In the genomic region with DNA sequence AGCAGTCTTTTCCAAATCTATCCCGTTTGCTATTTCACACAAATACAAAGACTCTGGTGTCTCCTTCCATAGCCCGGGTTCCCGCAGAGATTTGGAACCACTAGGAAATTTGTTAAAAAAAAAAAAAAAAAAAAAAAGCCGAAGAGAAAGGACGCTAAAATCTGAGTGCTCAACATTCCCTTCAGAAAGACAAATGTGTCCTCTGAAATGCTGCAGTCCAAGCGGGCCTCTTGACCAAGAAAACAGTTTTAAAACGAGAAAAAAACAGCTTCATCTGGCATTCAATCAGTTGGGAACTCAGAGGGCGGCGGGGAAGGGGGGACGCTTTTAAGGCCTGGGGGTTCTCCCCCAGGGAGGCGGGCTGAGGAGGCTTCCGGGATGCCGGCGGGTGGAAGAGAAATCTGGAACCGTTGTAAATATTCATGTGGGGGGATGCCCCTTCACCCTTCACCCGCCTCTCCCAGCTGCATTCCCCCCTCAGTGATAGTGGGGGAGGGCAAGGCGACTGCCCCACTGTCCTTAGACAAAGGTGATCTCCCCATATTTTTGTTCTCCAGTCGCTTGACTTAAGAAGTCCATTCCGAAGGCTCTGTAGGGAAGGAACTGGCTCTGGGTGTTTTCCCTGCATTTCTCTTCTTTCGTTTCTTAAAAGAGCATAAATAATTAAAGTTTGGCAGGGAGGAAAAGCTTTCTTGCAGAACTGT, we compare ENCODE assay signal across 18 cellular contexts. TPM values are rescaled to one million over a fixed set of nuclear protein-coding genes. Genes with fewer than 3 reads are reported as not detected.
A peak's percentile ranks its signal among the peaks of the same experiment; 100 is the strongest.
DNase-seq lines count a peak whose midpoint lies in the region; ATAC-seq, FAIRE-seq and TF ChIP-seq lines count a peak whose summit lies in the region.
"Had no signal": no experiment of that assay in that cellular context is flagged by ENCODE, and none has a peak within 500 bp of the region (broad histone marks: within the 10 kb centered on the region; RNA-seq: fewer than 3 reads in every experiment).

No MANE protein-coding gene starts in this region.

- H3K9ac ChIP-seq in HepG2 (ENCODE audit: insufficient read depth, low read depth, low read length) (no peak overlapping the region), colonic mucosa (ENCODE audit: low read depth in 2 of 2, low read length in 2 of 2) (no peak overlapping the region)

- peak overlapping the region; percentile 9 to 86 (median 48) for H3K4me3 Mint-ChIP-seq in nephron
- no peak overlapping the region for H3K4me3 Mint-ChIP-seq in activated T-helper 17 cell treated with anti-CD3 and anti-CD28 coated beads, Interleukin-2, amount 50 U/mL, for 72 hours
- peak overlapping the region in 2 of 8 donors; percentile 10 to 13 for H3K4me3 Mint-ChIP-seq in CD4-positive, alpha-beta memory T cell

- no peak for TF ChIP-seq CTCF in HepG2 (CRISPR knock-in tag; IDR thresholded peaks at IDR 0.05)
- TF ChIP-seq CTCF in right lobe of liver (IDR thresholded peaks at IDR 0.05) = no peak
- TF ChIP-seq CTCF in colonic mucosa (IDR thresholded peaks at IDR 0.05) = no peak
- TF ChIP-seq CTCF in nephron (IDR thresholded peaks at IDR 0.05; ENCODE audit: unreplicated experiment in 3 of 3) = no peak
- no peak for TF ChIP-seq CTCF in vagina (IDR thresholded peaks at IDR 0.05)

- DNase-seq in HepG2 (ENCODE audit: low spot score) = no peak
- no peak for DNase-seq in right lobe of liver
- DNase-seq in colonic mucosa = no peak
- DNase-seq in vagina (ENCODE audit: extremely low spot score in 2 of 2) = no peak
- no peak for DNase-seq in CD4-positive, alpha-beta memory T cell
- DNase-seq: activated gamma-delta T cell treated with Interleukin-2 at 50 U/mL for 16 hours; effector memory CD4-positive, alpha-beta T cell; T-helper 9 cell had no signal

- no peak for TF ChIP-seq EP300 in HepG2 (IDR thresholded peaks at IDR 0.05; ENCODE audit: low read depth in 2 of 2, low read length in 2 of 2)
- no peak for TF ChIP-seq EP300 in HepG2 (CRISPR knock-in tag; IDR thresholded peaks at IDR 0.05; ENCODE audit: borderline replicate concordance)

- H3K27ac ChIP-seq in HepG2 (ENCODE audit: extremely low read length, insufficient read depth, low read length) (no peak overlapping the region), right lobe of liver (no peak overlapping the region), colonic mucosa (peak overlapping the region; percentile 63), vagina (peak overlapping the region; percentile 82)
- H3K27ac ChIP-seq in CD4-positive, alpha-beta memory T cell (ENCODE audit: low read depth, low read length) = no peak overlapping the region
- H3K27ac ChIP-seq: HL-60 had no signal

- H4K20me1 ChIP-seq in HepG2 (ENCODE audit: insufficient read depth, low read length) = no peaks in the 10 kb centered on the region; the same call in 1 of the 2 replicates

- CTCF ChIA-PET in HepG2 (lab: Yijun Ruan, JAX; ENCODE audit: low intra/inter-chr PET ratio, low total read pairs) = no interaction called here
- CTCF ChIA-PET in CD4-positive, alpha-beta memory T cell (lab: Charles Lee; ENCODE audit: partially characterized antibody) = no interaction called here

- in situ Hi-C loops in HepG2 (cut with HindIII; ENCODE audit: extremely low pct_ligation_motif_present, low pct_unique_long_range_greater_than_20kb) = loop anchor here (10.0 kb wide), 1 partner anchor 1069 kb away; no protein-coding TSS in a partner anchor

- H3K4me3 ChIP-seq in HepG2 (replicated peaks in 1 of 3; ENCODE audit: insufficient read depth in 1 of 3, low read depth in 2 of 3, low read length in 3 of 3) (no peak overlapping the region), right lobe of liver (no peak overlapping the region), colonic mucosa (peak overlapping the region; percentile 26), vagina (peak overlapping the region; percentile 54 to 59)
- H3K4me3 ChIP-seq in CD4-positive, alpha-beta memory T cell (ENCODE audit: low read length in 2 of 2) = no peak overlapping the region

- no peak overlapping the region for H3K4me2 ChIP-seq in HepG2 (ENCODE audit: low read depth, low read length)

- H3K27me3 Mint-ChIP-seq in nephron (ENCODE audit: low read depth) = peaks cover 96% of the 10 kb centered on the region
- H3K27me3 Mint-ChIP-seq in activated T-helper 17 cell treated with anti-CD3 and anti-CD28 coated beads, Interleukin-2, amount 50 U/mL, for 72 hours = peaks cover 59% of the 10 kb centered on the region
- H3K27me3 Mint-ChIP-seq in CD4-positive, alpha-beta memory T cell = peaks cover 72 to 75% of the 10 kb centered on the region in 2 donors

- H3K9me3 ChIP-seq in HepG2 (ENCODE audit: low read length) = no peaks in the 10 kb centered on the region
- H3K9me3 ChIP-seq in right lobe of liver = no peaks in the 10 kb centered on the region
- H3K9me3 ChIP-seq in colonic mucosa = no peaks in the 10 kb centered on the region
- no peaks in the 10 kb centered on the region for H3K9me3 ChIP-seq in vagina
- no peaks in the 10 kb centered on the region for H3K9me3 ChIP-seq in CD4-positive, alpha-beta memory T cell (ENCODE audit: control insufficient read depth in 1 of 2, low read length in 2 of 2)

- 23% methylated on average over 20 of the region's 20 CpGs for WGBS in HepG2 (ENCODE audit: low lambda C conversion rate)
- 2% methylated on average over 19 of the region's 20 CpGs for WGBS in right lobe of liver (ENCODE audit: insufficient coverage, low coverage, low lambda C conversion rate, missing lambda C conversion rate)

- TF ChIP-seq POLR2A in HepG2 (IDR thresholded peaks at IDR 0.05; ENCODE audit: insufficient read depth in 1 of 2, low read depth in 2 of 2, low read length in 2 of 2) (no peak), right lobe of liver (IDR thresholded peaks at IDR 0.05) (no peak), vagina (IDR thresholded peaks at IDR 0.05) (no peak)

- H3K27me3 ChIP-seq in HepG2 (ENCODE audit: control insufficient read depth in 1 of 2, insufficient read depth in 2 of 2, low read length in 2 of 2) (peaks cover 32 to 90% of the 10 kb centered on the region in 2 experiments), right lobe of liver (peaks cover 27 to 86% of the 10 kb centered on the region in 2 donors), colonic mucosa (peaks cover 91% of the 10 kb centered on the region), vagina (no peaks in the 10 kb centered on the region)
- H3K27me3 ChIP-seq in CD4-positive, alpha-beta memory T cell (ENCODE audit: insufficient read depth, low read length) = peaks cover 65% of the 10 kb centered on the region

- no peak for TF ChIP-seq RAD21 in HepG2 (CRISPR knock-in tag; IDR thresholded peaks at IDR 0.05)

- no peaks in the 10 kb centered on the region for H3K9me3 Mint-ChIP-seq in nephron
- no peaks in the 10 kb centered on the region for H3K9me3 Mint-ChIP-seq in activated T-helper 17 cell treated with anti-CD3 and anti-CD28 coated beads, Interleukin-2, amount 50 U/mL, for 72 hours
- H3K9me3 Mint-ChIP-seq in CD4-positive, alpha-beta memory T cell = peaks cover 0 to 17% (median 5%) of the 10 kb centered on the region in 8 donors

- H2AFZ ChIP-seq in HepG2 (ENCODE audit: low read length) = no peak overlapping the region

- BruUV-seq in HepG2 (replicated peaks; lab: Mats Ljungman, UMichigan) = no TSS peak

- peaks cover 4% of the 10 kb centered on the region for H3K36me3 Mint-ChIP-seq in nephron (ENCODE audit: low read depth)
- peaks cover 17% of the 10 kb centered on the region for H3K36me3 Mint-ChIP-seq in activated T-helper 17 cell treated with anti-CD3 and anti-CD28 coated beads, Interleukin-2, amount 50 U/mL, for 72 hours (ENCODE audit: low read depth)
- no peaks in the 10 kb centered on the region for H3K36me3 Mint-ChIP-seq in CD4-positive, alpha-beta memory T cell

- no peaks in the 10 kb centered on the region for H3K79me2 ChIP-seq in HepG2 (ENCODE audit: insufficient read depth, low read length)

- H3K4me1 Mint-ChIP-seq in nephron = peaks cover 27% of the 10 kb centered on the region
- H3K4me1 Mint-ChIP-seq in activated T-helper 17 cell treated with anti-CD3 and anti-CD28 coated beads, Interleukin-2, amount 50 U/mL, for 72 hours = peaks cover 9% of the 10 kb centered on the region
- peaks cover 7 to 42% (median 21%) of the 10 kb centered on the region in 4 donors for H3K4me1 Mint-ChIP-seq in CD4-positive, alpha-beta memory T cell

- POLR2A ChIA-PET in HepG2 (lab: Yijun Ruan, JAX) = no interaction called here
- POLR2A ChIA-PET in CD4-positive, alpha-beta memory T cell (lab: Charles Lee; ENCODE audit: partially characterized antibody) = no interaction called here

- no peak for ATAC-seq in HepG2
- ATAC-seq in right lobe of liver = no peak
- no peak for ATAC-seq in GM21515 (IDR thresholded peaks at IDR 0.05; ENCODE audit: unreplicated experiment)
- ATAC-seq in activated T-helper 17 cell treated with anti-CD3 and anti-CD28 coated beads, Interleukin-2, amount 50 U/mL, for 72 hours (replicated peaks) = no peak
- ATAC-seq: right cardiac atrium, Right ventricle myocardium inferior had no signal

- H3K36me3 ChIP-seq in HepG2 (replicated peaks in 1 of 2; ENCODE audit: control insufficient read depth in 1 of 2, insufficient read depth in 2 of 2, low read length in 2 of 2) (no peaks in the 10 kb centered on the region), right lobe of liver (no peaks in the 10 kb centered on the region), colonic mucosa (no peaks in the 10 kb centered on the region), vagina (no peaks in the 10 kb centered on the region)
- no peaks in the 10 kb centered on the region for H3K36me3 ChIP-seq in CD4-positive, alpha-beta memory T cell (ENCODE audit: insufficient read depth, low read length)

- intact Hi-C loops in HepG2 (cut with micrococcal nuclease; ENCODE audit: unreplicated experiment) (no loop called here), right lobe of liver (cut with DNase I) (no loop called here), colonic mucosa (cut with DNase I) (no loop called here), vagina (cut with DNase I) (no loop called here)
- intact Hi-C loops in CD4-positive, alpha-beta memory T cell (cut with micrococcal nuclease) = no loop called here

- H3K4me1 ChIP-seq in HepG2 (ENCODE audit: insufficient read depth, low read length) (no peaks in the 10 kb centered on the region), right lobe of liver (peaks cover 0 to 8% (median 0%) of the 10 kb centered on the region in 4 donors), colonic mucosa (peaks cover 3% of the 10 kb centered on the region), vagina (peaks cover 59% of the 10 kb centered on the region)
- H3K4me1 ChIP-seq in CD4-positive, alpha-beta memory T cell (ENCODE audit: insufficient read depth, low read length) = peaks cover 4% of the 10 kb centered on the region

- FAIRE-seq in HepG2 (lab: Jason Lieb, UNC) = no peak
- FAIRE-seq: bronchial epithelial cell, D721Med had no signal

- peak overlapping the region in 2 of 3 experiments; percentile 7 to 94 for H3K27ac Mint-ChIP-seq in nephron
- no peak overlapping the region for H3K27ac Mint-ChIP-seq in activated T-helper 17 cell treated with anti-CD3 and anti-CD28 coated beads, Interleukin-2, amount 50 U/mL, for 72 hours
- H3K27ac Mint-ChIP-seq in CD4-positive, alpha-beta memory T cell = peak overlapping the region in 2 of 7 donors; percentile 35 to 75

RNA-seq across cellular contexts. Expression of a gene that starts 3.3 kb away (rescaled TPM):
- total RNA-seq in HepG2 (2016; rRNA removed; fragmentation: Illumina TruSeq; extraction: Trizol) (not detected in 2 replicates), right lobe of liver (not detected), colonic mucosa (1 to 10 TPM in 1 of 2 donors, under 1 TPM in 1; 0.25 to 1.6 TPM), vagina (19.4 TPM)
- not detected in 2 replicates for total RNA-seq in HepG2 (2016; cell fraction: cytosol; rRNA removed; fragmentation: Illumina TruSeq; extraction: Trizol; ENCODE audit: low read depth)
- total RNA-seq in HepG2 (2016; cell fraction: insoluble cytoplasmic fraction; rRNA removed; fragmentation: Illumina TruSeq; extraction: Trizol) = not detected in 2 replicates
- total RNA-seq in HepG2 (2016; cell fraction: membrane; rRNA removed; fragmentation: Illumina TruSeq; extraction: Trizol) = not detected in 2 replicates
- total RNA-seq in HepG2 (2016; cell fraction: nucleus; rRNA removed; fragmentation: Illumina TruSeq; extraction: Trizol) = not detected in 2 replicates
- not detected in 2 replicates for polyA plus RNA-seq in HepG2 (2011; rRNA removed)
- not detected in 2 replicates for polyA plus RNA-seq in HepG2 (2011; cell fraction: cytosol; rRNA removed)
- polyA plus RNA-seq in HepG2 (2011; cell fraction: nucleus; rRNA removed) = not detected in 2 replicates
- polyA plus RNA-seq in HepG2 (2012) = not detected in 2 replicates
- not detected in 2 replicates for polyA plus RNA-seq in HepG2 (2016; cell fraction: cytosol; fragmentation: Illumina TruSeq; extraction: Trizol; ENCODE audit: low read depth)
- polyA plus RNA-seq in HepG2 (2016; cell fraction: insoluble cytoplasmic fraction; fragmentation: Illumina TruSeq; extraction: Trizol; ENCODE audit: low read depth) = not detected in 2 replicates
- polyA plus RNA-seq in HepG2 (2016; cell fraction: membrane; fragmentation: Illumina TruSeq; extraction: Trizol; ENCODE audit: low read depth) = not detected in 2 replicates
- not detected in 2 replicates for polyA plus RNA-seq in HepG2 (2016; cell fraction: nucleus; fragmentation: Illumina TruSeq; extraction: Trizol; ENCODE audit: insufficient read depth, low read depth)
- polyA minus RNA-seq in HepG2 (2011; rRNA and poly(A)+ RNA removed; ENCODE audit: low replicate concordance) = 0.72 TPM in 1 of 2 replicates, not detected in the other
- polyA minus RNA-seq in HepG2 (2011; cell fraction: cytosol; rRNA and poly(A)+ RNA removed) = not detected in 2 replicates
- not detected in 2 replicates for polyA minus RNA-seq in HepG2 (2011; cell fraction: nucleus; rRNA and poly(A)+ RNA removed)
- not detected for total RNA-seq in activated T-helper 17 cell treated with anti-CD3 and anti-CD28 coated beads, Interleukin-2, amount 50 U/mL, for 72 hours
- total RNA-seq in CD4-positive, alpha-beta memory T cell = not detected
- not detected for polyA plus RNA-seq in CD4-positive, alpha-beta memory T cell
- total RNA-seq: bronchial epithelial cell, myocyte, right cardiac atrium, Right ventricle myocardium inferior had no signal
- polyA plus RNA-seq: AG04450, right cardiac atrium had no signal

RNA-seq across cellular contexts. Expression of a gene that starts 4.2 kb away (rescaled TPM):
- total RNA-seq in HepG2 (2016; rRNA removed; fragmentation: Illumina TruSeq; extraction: Trizol) (not detected in 2 replicates), right lobe of liver (not detected), colonic mucosa (not detected), vagina (1.7 TPM)
- total RNA-seq in HepG2 (2016; cell fraction: cytosol; rRNA removed; fragmentation: Illumina TruSeq; extraction: Trizol; ENCODE audit: low read depth) = not detected in 2 replicates
- total RNA-seq in HepG2 (2016; cell fraction: insoluble cytoplasmic fraction; rRNA removed; fragmentation: Illumina TruSeq; extraction: Trizol) = not detected in 2 replicates
- not detected in 2 replicates for total RNA-seq in HepG2 (2016; cell fraction: membrane; rRNA removed; fragmentation: Illumina TruSeq; extraction: Trizol)
- not detected in 2 replicates for total RNA-seq in HepG2 (2016; cell fraction: nucleus; rRNA removed; fragmentation: Illumina TruSeq; extraction: Trizol)
- polyA plus RNA-seq in HepG2 (2011; rRNA removed) = not detected in 2 replicates
- polyA plus RNA-seq in HepG2 (2011; cell fraction: cytosol; rRNA removed) = not detected in 2 replicates
- not detected in 2 replicates for polyA plus RNA-seq in HepG2 (2011; cell fraction: nucleus; rRNA removed)
- polyA plus RNA-seq in HepG2 (2012) = not detected in 2 replicates
- not detected in 2 replicates for polyA plus RNA-seq in HepG2 (2016; cell fraction: cytosol; fragmentation: Illumina TruSeq; extraction: Trizol; ENCODE audit: low read depth)
- not detected in 2 replicates for polyA plus RNA-seq in HepG2 (2016; cell fraction: insoluble cytoplasmic fraction; fragmentation: Illumina TruSeq; extraction: Trizol; ENCODE audit: low read depth)
- polyA plus RNA-seq in HepG2 (2016; cell fraction: membrane; fragmentation: Illumina TruSeq; extraction: Trizol; ENCODE audit: low read depth) = not detected in 2 replicates
- not detected in 2 replicates for polyA plus RNA-seq in HepG2 (2016; cell fraction: nucleus; fragmentation: Illumina TruSeq; extraction: Trizol; ENCODE audit: insufficient read depth, low read depth)
- not detected in 2 replicates for polyA minus RNA-seq in HepG2 (2011; rRNA and poly(A)+ RNA removed; ENCODE audit: low replicate concordance)
- polyA minus RNA-seq in HepG2 (2011; cell fraction: cytosol; rRNA and poly(A)+ RNA removed) = not detected in 2 replicates
- not detected in 2 replicates for polyA minus RNA-seq in HepG2 (2011; cell fraction: nucleus; rRNA and poly(A)+ RNA removed)
- not detected for total RNA-seq in activated T-helper 17 cell treated with anti-CD3 and anti-CD28 coated beads, Interleukin-2, amount 50 U/mL, for 72 hours
- not detected for total RNA-seq in CD4-positive, alpha-beta memory T cell
- polyA plus RNA-seq in CD4-positive, alpha-beta memory T cell = not detected
- total RNA-seq: bronchial epithelial cell, myocyte, right cardiac atrium, Right ventricle myocardium inferior had no signal
- polyA plus RNA-seq: AG04450, right cardiac atrium had no signal

RNA-seq across cellular contexts. Expression of a gene that starts 11.3 kb away (rescaled TPM):
- not detected in 2 replicates for total RNA-seq in HepG2 (2016; rRNA removed; fragmentation: Illumina TruSeq; extraction: Trizol)
- not detected in 2 replicates for total RNA-seq in HepG2 (2016; cell fraction: cytosol; rRNA removed; fragmentation: Illumina TruSeq; extraction: Trizol; ENCODE audit: low read depth)
- not detected in 2 replicates for total RNA-seq in HepG2 (2016; cell fraction: insoluble cytoplasmic fraction; rRNA removed; fragmentation: Illumina TruSeq; extraction: Trizol)
- not detected in 2 replicates for total RNA-seq in HepG2 (2016; cell fraction: membrane; rRNA removed; fragmentation: Illumina TruSeq; extraction: Trizol)
- total RNA-seq in HepG2 (2016; cell fraction: nucleus; rRNA removed; fragmentation: Illumina TruSeq; extraction: Trizol) = not detected in 2 replicates
- polyA plus RNA-seq in HepG2 (2011; rRNA removed) = not detected in 2 replicates
- not detected in 2 replicates for polyA plus RNA-seq in HepG2 (2011; cell fraction: cytosol; rRNA removed)
- polyA plus RNA-seq in HepG2 (2011; cell fraction: nucleus; rRNA removed) = not detected in 2 replicates
- polyA plus RNA-seq in HepG2 (2012) = not detected in 2 replicates
- polyA plus RNA-seq in HepG2 (2016; cell fraction: cytosol; fragmentation: Illumina TruSeq; extraction: Trizol; ENCODE audit: low read depth) = not detected in 2 replicates
- not detected in 2 replicates for polyA plus RNA-seq in HepG2 (2016; cell fraction: insoluble cytoplasmic fraction; fragmentation: Illumina TruSeq; extraction: Trizol; ENCODE audit: low read depth)
- polyA plus RNA-seq in HepG2 (2016; cell fraction: membrane; fragmentation: Illumina TruSeq; extraction: Trizol; ENCODE audit: low read depth) = not detected in 2 replicates
- polyA plus RNA-seq in HepG2 (2016; cell fraction: nucleus; fragmentation: Illumina TruSeq; extraction: Trizol; ENCODE audit: insufficient read depth, low read depth) = not detected in 2 replicates
- not detected in 2 replicates for polyA minus RNA-seq in HepG2 (2011; rRNA and poly(A)+ RNA removed; ENCODE audit: low replicate concordance)
- not detected in 2 replicates for polyA minus RNA-seq in HepG2 (2011; cell fraction: cytosol; rRNA and poly(A)+ RNA removed)
- not detected in 2 replicates for polyA minus RNA-seq in HepG2 (2011; cell fraction: nucleus; rRNA and poly(A)+ RNA removed)
- not detected for total RNA-seq in right lobe of liver
- total RNA-seq in colonic mucosa = under 1 TPM; 0.32 to 0.77 TPM
- total RNA-seq in vagina = 15.7 TPM
- not detected for total RNA-seq in activated T-helper 17 cell treated with anti-CD3 and anti-CD28 coated beads, Interleukin-2, amount 50 U/mL, for 72 hours
- total RNA-seq in CD4-positive, alpha-beta memory T cell = not detected
- polyA plus RNA-seq in CD4-positive, alpha-beta memory T cell = not detected
- total RNA-seq: bronchial epithelial cell, myocyte, right cardiac atrium, Right ventricle myocardium inferior had no signal
- polyA plus RNA-seq: AG04450, right cardiac atrium had no signal

RNA-seq across cellular contexts. Expression of a gene that starts 12.8 kb away (rescaled TPM):
- total RNA-seq in HepG2 (2016; rRNA removed; fragmentation: Illumina TruSeq; extraction: Trizol) (not detected in 2 replicates), right lobe of liver (not detected), colonic mucosa (1 to 10 TPM in 1 of 2 donors, under 1 TPM in 1; 0.32 to 1.9 TPM), vagina (19.6 TPM)
- not detected in 2 replicates for total RNA-seq in HepG2 (2016; cell fraction: cytosol; rRNA removed; fragmentation: Illumina TruSeq; extraction: Trizol; ENCODE audit: low read depth)
- total RNA-seq in HepG2 (2016; cell fraction: insoluble cytoplasmic fraction; rRNA removed; fragmentation: Illumina TruSeq; extraction: Trizol) = not detected in 2 replicates
- total RNA-seq in HepG2 (2016; cell fraction: membrane; rRNA removed; fragmentation: Illumina TruSeq; extraction: Trizol) = not detected in 2 replicates
- total RNA-seq in HepG2 (2016; cell fraction: nucleus; rRNA removed; fragmentation: Illumina TruSeq; extraction: Trizol) = not detected in 2 replicates
- polyA plus RNA-seq in HepG2 (2011; rRNA removed) = not detected in 2 replicates
- not detected in 2 replicates for polyA plus RNA-seq in HepG2 (2011; cell fraction: cytosol; rRNA removed)
- not detected in 2 replicates for polyA plus RNA-seq in HepG2 (2011; cell fraction: nucleus; rRNA removed)
- not detected in 2 replicates for polyA plus RNA-seq in HepG2 (2012)
- polyA plus RNA-seq in HepG2 (2016; cell fraction: cytosol; fragmentation: Illumina TruSeq; extraction: Trizol; ENCODE audit: low read depth) = not detected in 2 replicates
- not detected in 2 replicates for polyA plus RNA-seq in HepG2 (2016; cell fraction: insoluble cytoplasmic fraction; fragmentation: Illumina TruSeq; extraction: Trizol; ENCODE audit: low read depth)
- not detected in 2 replicates for polyA plus RNA-seq in HepG2 (2016; cell fraction: membrane; fragmentation: Illumina TruSeq; extraction: Trizol; ENCODE audit: low read depth)
- polyA plus RNA-seq in HepG2 (2016; cell fraction: nucleus; fragmentation: Illumina TruSeq; extraction: Trizol; ENCODE audit: insufficient read depth, low read depth) = not detected in 2 replicates
- not detected in 2 replicates for polyA minus RNA-seq in HepG2 (2011; rRNA and poly(A)+ RNA removed; ENCODE audit: low replicate concordance)
- not detected in 2 replicates for polyA minus RNA-seq in HepG2 (2011; cell fraction: cytosol; rRNA and poly(A)+ RNA removed)
- polyA minus RNA-seq in HepG2 (2011; cell fraction: nucleus; rRNA and poly(A)+ RNA removed) = not detected in 2 replicates
- total RNA-seq in activated T-helper 17 cell treated with anti-CD3 and anti-CD28 coated beads, Interleukin-2, amount 50 U/mL, for 72 hours = not detected
- total RNA-seq in CD4-positive, alpha-beta memory T cell = not detected
- polyA plus RNA-seq in CD4-positive, alpha-beta memory T cell = not detected
- total RNA-seq: bronchial epithelial cell, myocyte, right cardiac atrium, Right ventricle myocardium inferior had no signal
- polyA plus RNA-seq: AG04450, right cardiac atrium had no signal

RNA-seq across cellular contexts. Expression of a gene that starts 18.7 kb away (rescaled TPM):
- total RNA-seq in HepG2 (2016; rRNA removed; fragmentation: Illumina TruSeq; extraction: Trizol) (not detected in 2 replicates), right lobe of liver (under 1 TPM in 1 of 6 experiments, not detected in 5; 0.25 TPM), colonic mucosa (1 to 10 TPM in 1 of 2 donors, under 1 TPM in 1; 0.86 to 1.7 TPM), vagina (12.5 TPM)
- total RNA-seq in HepG2 (2016; cell fraction: cytosol; rRNA removed; fragmentation: Illumina TruSeq; extraction: Trizol; ENCODE audit: low read depth) = not detected in 2 replicates
- total RNA-seq in HepG2 (2016; cell fraction: insoluble cytoplasmic fraction; rRNA removed; fragmentation: Illumina TruSeq; extraction: Trizol) = not detected in 2 replicates
- total RNA-seq in HepG2 (2016; cell fraction: membrane; rRNA removed; fragmentation: Illumina TruSeq; extraction: Trizol) = not detected in 2 replicates
- total RNA-seq in HepG2 (2016; cell fraction: nucleus; rRNA removed; fragmentation: Illumina TruSeq; extraction: Trizol) = not detected in 2 replicates
- polyA plus RNA-seq in HepG2 (2011; rRNA removed) = not detected in 2 replicates
- polyA plus RNA-seq in HepG2 (2011; cell fraction: cytosol; rRNA removed) = not detected in 2 replicates
- polyA plus RNA-seq in HepG2 (2011; cell fraction: nucleus; rRNA removed) = not detected in 2 replicates
- not detected in 2 replicates for polyA plus RNA-seq in HepG2 (2012)
- polyA plus RNA-seq in HepG2 (2016; cell fraction: cytosol; fragmentation: Illumina TruSeq; extraction: Trizol; ENCODE audit: low read depth) = not detected in 2 replicates
- not detected in 2 replicates for polyA plus RNA-seq in HepG2 (2016; cell fraction: insoluble cytoplasmic fraction; fragmentation: Illumina TruSeq; extraction: Trizol; ENCODE audit: low read depth)
- not detected in 2 replicates for polyA plus RNA-seq in HepG2 (2016; cell fraction: membrane; fragmentation: Illumina TruSeq; extraction: Trizol; ENCODE audit: low read depth)
- not detected in 2 replicates for polyA plus RNA-seq in HepG2 (2016; cell fraction: nucleus; fragmentation: Illumina TruSeq; extraction: Trizol; ENCODE audit: insufficient read depth, low read depth)
- polyA minus RNA-seq in HepG2 (2011; rRNA and poly(A)+ RNA removed; ENCODE audit: low replicate concordance) = 0.61 TPM in 1 of 2 replicates, not detected in the other
- polyA minus RNA-seq in HepG2 (2011; cell fraction: cytosol; rRNA and poly(A)+ RNA removed) = not detected in 2 replicates
- not detected in 2 replicates for polyA minus RNA-seq in HepG2 (2011; cell fraction: nucleus; rRNA and poly(A)+ RNA removed)
- not detected for total RNA-seq in activated T-helper 17 cell treated with anti-CD3 and anti-CD28 coated beads, Interleukin-2, amount 50 U/mL, for 72 hours
- not detected for total RNA-seq in CD4-positive, alpha-beta memory T cell
- polyA plus RNA-seq in CD4-positive, alpha-beta memory T cell = not detected
- total RNA-seq: bronchial epithelial cell, right cardiac atrium, Right ventricle myocardium inferior had no signal
- polyA plus RNA-seq: AG04450 had no signal

Comparison
In these comparisons a context has a peak if more than half of its experiments do, and no peak if none do; other contexts are left out.
1. H3K27ac ChIP-seq: peak in colonic mucosa (single experiment) and vagina (single experiment); none in HepG2 (single experiment), right lobe of liver (0 of 3) and CD4-positive, alpha-beta memory T cell (single experiment).
2. H3K4me3 ChIP-seq: peak in colonic mucosa (single experiment) and vagina (2 of 2); none in HepG2 (0 of 3), right lobe of liver (0 of 3) and CD4-positive, alpha-beta memory T cell (0 of 2).